ENCODE assay signal across 15 cellular contexts in genomic region chr10:21715531-21716195, GRCh38.
DNase-seq lines count a peak whose midpoint lies in the region; ATAC-seq and TF ChIP-seq lines count a peak whose summit lies in the region.
"Had no signal": no experiment of that assay in that cellular context is flagged by ENCODE, and none has a peak within 500 bp of the region (broad histone marks: within the 10 kb centered on the region; RNA-seq: fewer than 3 reads in every experiment).

No MANE protein-coding gene starts in this region.

- ATAC-seq in heart left ventricle (peak; percentile 39 to 57 (median 50)), foreskin keratinocyte (peak; percentile 85), HG02840 (IDR thresholded peaks at IDR 0.05; ENCODE audit: low FRiP score, unreplicated experiment) (no peak), GM21717 (IDR thresholded peaks at IDR 0.05; ENCODE audit: unreplicated experiment) (no peak)
- ATAC-seq: activated CD8-positive, alpha-beta T cell treated with anti-CD3 and anti-CD28 coated beads, Interleukin-2, amount 10 ng/mL, durations not matched to agents 7 days and 5 days had no signal

- no peak for TF ChIP-seq POLR2A in heart left ventricle (IDR thresholded peaks at IDR 0.05)

- no peaks in the 10 kb centered on the region for H3K9me3 ChIP-seq in heart left ventricle
- no peaks in the 10 kb centered on the region for H3K9me3 ChIP-seq in SK-N-MC (ENCODE audit: low read depth, low read length)

- H3K27ac ChIP-seq in heart left ventricle (no peak overlapping the region), SK-N-MC (peak overlapping the region; percentile 60), foreskin keratinocyte (peak overlapping the region; percentile 51)

- 50 to 60% (median 58%) methylated on average over 2 of the region's 2 CpGs for WGBS in heart left ventricle, 4 donors

- intact Hi-C loops in heart left ventricle (cut with DNase I): no loop called here
- intact Hi-C loops in cardiac septum (cut with DNase I): no loop called here

- H3K4me1 ChIP-seq in heart left ventricle (peaks cover 0 to 15% (median 0%) of the 10 kb centered on the region in 12 donors), foreskin keratinocyte (peaks cover 15% of the 10 kb centered on the region)

- H3K27me3 ChIP-seq in heart left ventricle: no peaks in the 10 kb centered on the region
- no peaks in the 10 kb centered on the region for H3K27me3 ChIP-seq in foreskin keratinocyte

- DNase-seq in heart left ventricle (no peak), cardiac septum (ENCODE audit: low spot score) (no peak), SK-N-MC (ENCODE audit: low read depth, low spot score) (no peak), foreskin keratinocyte (peak in 1 of 2 donors; percentile 75), DMS79 treated with DMSO at 0.1 percent for 48 hours (lab: John Stamatoyannopoulos, UW) (no peak), NCI-H1105 treated with DMSO at 0.1 percent for 48 hours (lab: John Stamatoyannopoulos, UW) (no peak)
- DNase-seq: activated CD8-positive, alpha-beta T cell treated with anti-CD3 and anti-CD28 coated beads, Interleukin-2, amount 10 ng/mL, durations not matched to agents 7 days and 5 days; activated gamma-delta T cell; central memory CD4-positive, alpha-beta T cell; DMS153; hippocampal formation; T1000 had no signal

- H3K36me3 ChIP-seq in heart left ventricle (peaks cover 0 to 63% (median 47%) of the 10 kb centered on the region in 9 donors), SK-N-MC (ENCODE audit: insufficient read depth, low read length) (peaks cover 5% of the 10 kb centered on the region; the same call in 1 of the 2 replicates)

- H3K4me3 ChIP-seq in heart left ventricle: no peak overlapping the region
- H3K4me3 ChIP-seq in SK-N-MC: peak overlapping the region; percentile 28; the same call in 1 of the 2 replicates
- H3K4me3 ChIP-seq: lung had no signal

- TF ChIP-seq CTCF in heart left ventricle (IDR thresholded peaks at IDR 0.05): no peak
- TF ChIP-seq CTCF in foreskin keratinocyte (conservative IDR thresholded peaks at IDR 0.05): no peak

- H3K9ac ChIP-seq in SK-N-MC (ENCODE audit: insufficient read length): no peak overlapping the region

Comparison
In these comparisons a context has a peak if more than half of its experiments do, and no peak if none do; other contexts are left out.
1. ATAC-seq: peak in heart left ventricle (4 of 4) and foreskin keratinocyte (single experiment); none in HG02840 (single experiment) and GM21717 (single experiment).
2. H3K27ac ChIP-seq: peak in SK-N-MC (single experiment) and foreskin keratinocyte (single experiment); none in heart left ventricle (0 of 12).